In genomic region chr4:80619070-80619674, GRCh38 we compare ENCODE assay signal across 10 cellular contexts.
DNase-seq lines count a peak whose midpoint lies in the region; ATAC-seq, FAIRE-seq and TF ChIP-seq lines count a peak whose summit lies in the region.
"Had no signal": no experiment of that assay in that cellular context is flagged by ENCODE, and none has a peak within 500 bp of the region (broad histone marks: within the 10 kb centered on the region; RNA-seq: fewer than 3 reads in every experiment).

No MANE protein-coding gene starts in this region.

- H3K4me1 ChIP-seq in DND-41 (ENCODE audit: insufficient read depth, low read length) (no peaks in the 10 kb centered on the region), HepG2 (ENCODE audit: insufficient read depth, low read length) (no peaks in the 10 kb centered on the region), adrenal gland (replicated peaks in 1 of 2) (no peaks in the 10 kb centered on the region)

- H3K27ac ChIP-seq in DND-41 (ENCODE audit: low read length) (no peak overlapping the region), HepG2 (ENCODE audit: extremely low read length, insufficient read depth, low read length) (no peak overlapping the region), adrenal gland (no peak overlapping the region)

- DNase-seq in DND-41 (no peak), astrocyte of the cerebellum (ENCODE audit: low read depth) (no peak), HepG2 (ENCODE audit: low spot score) (peak; percentile 3), adrenal gland (no peak), NCI-H2196 (lab: John Stamatoyannopoulos, UW; ENCODE audit: unreplicated experiment) (no peak)
- DNase-seq: activated gamma-delta T cell treated with Interleukin-2 at 50 U/mL for 16 hours, NCI-H1092 treated with DMSO at 0.1 percent for 48 hours had no signal

- no peak for FAIRE-seq in HepG2 (lab: Jason Lieb, UNC)

- CTCF ChIA-PET in HepG2 (lab: Yijun Ruan, JAX; ENCODE audit: low intra/inter-chr PET ratio, low total read pairs), result no interaction called here

- no peaks in the 10 kb centered on the region for H3K9me3 ChIP-seq in DND-41 (ENCODE audit: insufficient read depth, low read length, severe bottlenecking)
- H3K9me3 ChIP-seq in HepG2 (ENCODE audit: low read length), result peaks cover 7% of the 10 kb centered on the region; the same call in 1 of the 2 replicates
- peaks cover 0 to 1% (median 0%) of the 10 kb centered on the region in 3 donors for H3K9me3 ChIP-seq in adrenal gland (replicated peaks in 1 of 3)

- TF ChIP-seq POLR2A in HepG2 (IDR thresholded peaks at IDR 0.05; ENCODE audit: insufficient read depth in 1 of 2, low read depth in 2 of 2, low read length in 2 of 2) (no peak), adrenal gland (IDR thresholded peaks at IDR 0.05) (no peak)

- TF ChIP-seq EP300 in HepG2 (IDR thresholded peaks at IDR 0.05; ENCODE audit: low read depth in 2 of 2, low read length in 2 of 2), result no peak
- TF ChIP-seq EP300 in HepG2 (CRISPR knock-in tag; IDR thresholded peaks at IDR 0.05; ENCODE audit: borderline replicate concordance), result no peak

- 0% methylated on average over 1 of the region's 1 CpG for WGBS in HepG2 (ENCODE audit: low lambda C conversion rate)
- WGBS in adrenal gland, 4 donors, result 34 to 49% (median 42%) methylated on average over 1 of the region's 1 CpG

- H3K4me2 ChIP-seq in DND-41 (ENCODE audit: insufficient read depth, low read length) (no peak overlapping the region), HepG2 (ENCODE audit: low read depth, low read length) (no peak overlapping the region)

- H3K27me3 ChIP-seq in DND-41 (ENCODE audit: insufficient read depth, low read length, poor library complexity) (peaks cover 3% of the 10 kb centered on the region), HepG2 (ENCODE audit: control insufficient read depth in 1 of 2, insufficient read depth in 2 of 2, low read length in 2 of 2) (no peaks in the 10 kb centered on the region; a peak in 1 of 5 replicates), adrenal gland (no peaks in the 10 kb centered on the region)

- TF ChIP-seq CTCF in DND-41 (IDR thresholded peaks at IDR 0.05; ENCODE audit: borderline replicate concordance, extremely low read depth, low read length, poor library complexity, severe bottlenecking) (peak; percentile 25), astrocyte of the cerebellum (IDR thresholded peaks at IDR 0.05; ENCODE audit: low read depth, low read length, missing control alignments) (peak; percentile 28), HepG2 (CRISPR knock-in tag; IDR thresholded peaks at IDR 0.05) (no peak), adrenal gland (IDR thresholded peaks at IDR 0.05) (no peak)

- TF ChIP-seq RAD21 in HepG2 (CRISPR knock-in tag; IDR thresholded peaks at IDR 0.05), result no peak

- intact Hi-C loops in HepG2 (cut with micrococcal nuclease; ENCODE audit: unreplicated experiment), result loop anchor here (2.0 to 5.0 kb wide), 2 partner anchors 368 to 422 kb away; no protein-coding TSS in a partner anchor
- intact Hi-C loops in adrenal gland (cut with DNase I), result no loop called here

- H4K20me1 ChIP-seq in DND-41 (ENCODE audit: insufficient read depth, low read length), result no peaks in the 10 kb centered on the region
- H4K20me1 ChIP-seq in HepG2 (ENCODE audit: insufficient read depth, low read length), result no peaks in the 10 kb centered on the region

- H3K4me3 ChIP-seq in DND-41 (ENCODE audit: low read depth in 1 of 2, low read length in 2 of 2) (no peak overlapping the region), astrocyte of the cerebellum (ENCODE audit: low read depth, low read length) (no peak overlapping the region), HepG2 (replicated peaks in 1 of 3; ENCODE audit: insufficient read depth in 1 of 3, low read depth in 2 of 3, low read length in 3 of 3) (no peak overlapping the region), adrenal gland (no peak overlapping the region)

- POLR2A ChIA-PET in HepG2 (lab: Yijun Ruan, JAX), result no interaction called here

- no peak for ATAC-seq in DND-41 (ENCODE audit: insufficient read depth, low read depth)
- peak; percentile 40 for ATAC-seq in HG02759 (IDR thresholded peaks at IDR 0.05; ENCODE audit: unreplicated experiment)
- no peak for ATAC-seq in HepG2
- ATAC-seq in GM21390 (IDR thresholded peaks at IDR 0.05; ENCODE audit: unreplicated experiment), result no peak
- no peak for ATAC-seq in GM18517 (IDR thresholded peaks at IDR 0.05; ENCODE audit: unreplicated experiment)

- in situ Hi-C loops in astrocyte of the cerebellum (cut with HindIII; ENCODE audit: low sequenced_read_pairs) (no loop called here), HepG2 (cut with HindIII; ENCODE audit: extremely low pct_ligation_motif_present, low pct_unique_long_range_greater_than_20kb) (no loop called here)

- H2AFZ ChIP-seq in DND-41 (ENCODE audit: low read depth, low read length), result no peak overlapping the region
- H2AFZ ChIP-seq in HepG2 (ENCODE audit: low read length), result no peak overlapping the region

- H3K36me3 ChIP-seq in DND-41 (ENCODE audit: insufficient read depth, low read length), result no peaks in the 10 kb centered on the region
- H3K36me3 ChIP-seq in HepG2 (replicated peaks in 1 of 2; ENCODE audit: control insufficient read depth in 1 of 2, insufficient read depth in 2 of 2, low read length in 2 of 2), result no peaks in the 10 kb centered on the region
- no peaks in the 10 kb centered on the region for H3K36me3 ChIP-seq in adrenal gland (replicated peaks in 1 of 2)

- no TSS peak for BruUV-seq in HepG2 (replicated peaks; lab: Mats Ljungman, UMichigan)

- no peaks in the 10 kb centered on the region for H3K79me2 ChIP-seq in DND-41 (ENCODE audit: insufficient read depth, low read length)
- no peaks in the 10 kb centered on the region for H3K79me2 ChIP-seq in HepG2 (ENCODE audit: insufficient read depth, low read length)

- no peak overlapping the region for H3K9ac ChIP-seq in DND-41 (ENCODE audit: low read depth, low read length)
- no peak overlapping the region for H3K9ac ChIP-seq in HepG2 (ENCODE audit: insufficient read depth, low read depth, low read length)

TF ChIP-seq in HepG2, 621 proteins besides CTCF, POLR2A, EP300 and RAD21:
- no peak for TF ChIP-seq SPEN (CRISPR knock-in tag; IDR thresholded peaks at IDR 0.05; ENCODE audit: low read depth)
- TF ChIP-seq YEATS4 (CRISPR knock-in tag; IDR thresholded peaks at IDR 0.05; ENCODE audit: borderline replicate concordance), result no peak
- TF ChIP-seq POLR2AphosphoS5 (IDR thresholded peaks at IDR 0.05; ENCODE audit: low read depth, low read length), result no peak
- no peak for TF ChIP-seq ZNF839 (CRISPR knock-in tag; IDR thresholded peaks at IDR 0.05; ENCODE audit: borderline replicate concordance)
- no peak for TF ChIP-seq SRSF1 (optimal IDR thresholded peaks at IDR 0.05; ENCODE audit: low read depth, low read length)
- no peak for TF ChIP-seq TAF1 (CRISPR knock-in tag; IDR thresholded peaks at IDR 0.05)
- TF ChIP-seq SYNCRIP (IDR thresholded peaks at IDR 0.05; ENCODE audit: insufficient read depth, low read depth, low read length), result no peak
- TF ChIP-seq ZNF563 (CRISPR knock-in tag; IDR thresholded peaks at IDR 0.05), result no peak
- TF ChIP-seq MNT (IDR thresholded peaks at IDR 0.05), result no peak
- no peak for TF ChIP-seq THRA (CRISPR knock-in tag; IDR thresholded peaks at IDR 0.05; ENCODE audit: borderline replicate concordance)
- TF ChIP-seq ZNF567 (CRISPR knock-in tag; IDR thresholded peaks at IDR 0.05; ENCODE audit: borderline replicate concordance), result no peak
- TF ChIP-seq TARDBP (CRISPR knock-in tag; IDR thresholded peaks at IDR 0.05), result no peak
- no peak for TF ChIP-seq ZBTB8A (CRISPR knock-in tag; IDR thresholded peaks at IDR 0.05; ENCODE audit: borderline replicate concordance, low read depth)
- no peak for TF ChIP-seq RFXAP (CRISPR knock-in tag; IDR thresholded peaks at IDR 0.05; ENCODE audit: borderline replicate concordance)

Comparison
In these comparisons a context has a peak if more than half of its experiments do, and no peak if none do; other contexts are left out.
1. CTCF ChIP-seq: peak in DND-41 (single experiment) and astrocyte of the cerebellum (single experiment); none in HepG2 (single experiment) and adrenal gland (0 of 6).